In genomic region chr7:68038621-68039314, GRCh38 we compare ENCODE assay signal across 17 cellular contexts.
DNase-seq lines count a peak whose midpoint lies in the region; ATAC-seq and TF ChIP-seq lines count a peak whose summit lies in the region.
"Had no signal": no experiment of that assay in that cellular context is flagged by ENCODE, and none has a peak within 500 bp of the region (broad histone marks: within the 10 kb centered on the region; RNA-seq: fewer than 3 reads in every experiment).

No MANE protein-coding gene starts in this region.

- no peak overlapping the region for H2AFZ ChIP-seq in hepatocyte

- TF ChIP-seq CTCF in astrocyte of the spinal cord (IDR thresholded peaks at IDR 0.05; ENCODE audit: low read depth, low read length): no peak
- TF ChIP-seq CTCF in hepatocyte (IDR thresholded peaks at IDR 0.05; ENCODE audit: poor library complexity): no peak
- no peak for TF ChIP-seq CTCF in mucosa of descending colon (IDR thresholded peaks at IDR 0.05)

- H3K9me3 ChIP-seq in hepatocyte (ENCODE audit: low read depth) (no peaks in the 10 kb centered on the region), mucosa of descending colon (peaks cover 35% of the 10 kb centered on the region)
- H3K9me3 ChIP-seq: pancreas, upper lobe of left lung had no signal

- no peaks in the 10 kb centered on the region for H4K20me1 ChIP-seq in hepatocyte (ENCODE audit: insufficient read depth, poor library complexity, severe bottlenecking)

- in situ Hi-C loops in ACHN (cut with HindIII; ENCODE audit: low pct_ligation_motif_present, low pct_unique_long_range_greater_than_20kb, low sequenced_read_pairs) (no loop called here), astrocyte of the spinal cord (cut with HindIII; ENCODE audit: low sequenced_read_pairs) (no loop called here)

- ATAC-seq in mucosa of descending colon (no peak), GM21717 (IDR thresholded peaks at IDR 0.05; ENCODE audit: unreplicated experiment) (no peak), GM21786 (IDR thresholded peaks at IDR 0.05; ENCODE audit: unreplicated experiment) (no peak)
- ATAC-seq: activated naive CD8-positive, alpha-beta T cell treated with anti-CD3 and anti-CD28 coated beads, Interleukin-2, amount 50 U/mL, for 24 hours; heart right ventricle; pancreas; stimulated activated effector memory CD8-positive, alpha-beta T cell treated with anti-CD3 and anti-CD28 coated beads, Interleukin-12 subunit alpha, Interleukin-12 subunit beta, amount 100 ng/mL, for 72 hours had no signal

- H3K4me2 ChIP-seq in hepatocyte: no peak overlapping the region

- no peaks in the 10 kb centered on the region for H3K9me2 ChIP-seq in hepatocyte (replicated peaks; ENCODE audit: insufficient read depth)

- H3K4me1 ChIP-seq in hepatocyte (ENCODE audit: insufficient read depth) (no peaks in the 10 kb centered on the region), mucosa of descending colon (ENCODE audit: low read depth) (no peaks in the 10 kb centered on the region)
- H3K4me1 ChIP-seq: heart right ventricle, pancreas, upper lobe of left lung had no signal

- H3K27ac ChIP-seq in hepatocyte: no peak overlapping the region
- H3K27ac ChIP-seq: heart right ventricle, pancreas, upper lobe of left lung had no signal

- no peaks in the 10 kb centered on the region for H3K36me3 ChIP-seq in hepatocyte (replicated peaks; ENCODE audit: insufficient read depth, low read depth)
- H3K36me3 ChIP-seq in mucosa of descending colon (ENCODE audit: low read depth): no peaks in the 10 kb centered on the region
- H3K36me3 ChIP-seq: heart right ventricle, pancreas, upper lobe of left lung had no signal

- H3K79me2 ChIP-seq in hepatocyte: no peaks in the 10 kb centered on the region

- DNase-seq in ACHN (peak; percentile 14), NCI-H226 (peak; percentile 51), astrocyte of the spinal cord (ENCODE audit: low read depth, low spot score) (peak; percentile 28), hepatocyte (ENCODE audit: low spot score) (peak; percentile 55), mucosa of descending colon (no peak), NCI-H146 (lab: John Stamatoyannopoulos, UW) (no peak)
- DNase-seq: activated CD4-positive, alpha-beta memory T cell treated with anti-CD3 and anti-CD28 coated beads for 36 hours; activated naive CD8-positive, alpha-beta T cell treated with anti-CD3 and anti-CD28 coated beads, Interleukin-2, amount 50 U/mL, for 24 hours; Calu3; heart right ventricle; NCI-H446 treated with DMSO at 0.1 percent for 48 hours; pancreas; small intestine; upper lobe of left lung had no signal

- H3K4me3 ChIP-seq in astrocyte of the spinal cord (ENCODE audit: low read depth, low read length) (no peak overlapping the region), hepatocyte (no peak overlapping the region), mucosa of descending colon (no peak overlapping the region)
- H3K4me3 ChIP-seq: heart right ventricle, pancreas, upper lobe of left lung had no signal

- no peaks in the 10 kb centered on the region for H3K27me3 ChIP-seq in hepatocyte
- H3K27me3 ChIP-seq: pancreas, upper lobe of left lung had no signal

- intact Hi-C loops in mucosa of descending colon (cut with DNase I, micrococcal nuclease): no loop called here

- 39% methylated on average over 4 of the region's 4 CpGs for WGBS in hepatocyte (ENCODE audit: low lambda C conversion rate, missing lambda C conversion rate)

Comparison
In these comparisons a context has a peak if more than half of its experiments do, and no peak if none do; other contexts are left out.
1. DNase-seq: peak in ACHN (single experiment), NCI-H226 (single experiment), astrocyte of the spinal cord (single experiment) and hepatocyte (single experiment); none in mucosa of descending colon (0 of 3) and NCI-H146 (single experiment).